ENCODE assay signal across 1 cellular context in genomic region chr18:10420561-10421352, GRCh38.
TF ChIP-seq lines count a peak whose summit lies in the region.

No MANE protein-coding gene starts in this region.

TF ChIP-seq in H1, 55 proteins besides CTCF, POLR2A, EP300 and RAD21:
- TF ChIP-seq SAP30 (IDR thresholded peaks at IDR 0.05; ENCODE audit: insufficient read depth, insufficient replicate concordance, low read length) (no peak), BRCA1 (IDR thresholded peaks at IDR 0.05; ENCODE audit: low read depth, low read length) (no peak), MAFK (IDR thresholded peaks at IDR 0.05; ENCODE audit: low read depth, low read length) (no peak), FOSL1 (IDR thresholded peaks at IDR 0.05; ENCODE audit: insufficient read depth, low read depth, low read length) (no peak)
